8 cellular contexts compared by ENCODE assay signal in the genomic region with DNA sequence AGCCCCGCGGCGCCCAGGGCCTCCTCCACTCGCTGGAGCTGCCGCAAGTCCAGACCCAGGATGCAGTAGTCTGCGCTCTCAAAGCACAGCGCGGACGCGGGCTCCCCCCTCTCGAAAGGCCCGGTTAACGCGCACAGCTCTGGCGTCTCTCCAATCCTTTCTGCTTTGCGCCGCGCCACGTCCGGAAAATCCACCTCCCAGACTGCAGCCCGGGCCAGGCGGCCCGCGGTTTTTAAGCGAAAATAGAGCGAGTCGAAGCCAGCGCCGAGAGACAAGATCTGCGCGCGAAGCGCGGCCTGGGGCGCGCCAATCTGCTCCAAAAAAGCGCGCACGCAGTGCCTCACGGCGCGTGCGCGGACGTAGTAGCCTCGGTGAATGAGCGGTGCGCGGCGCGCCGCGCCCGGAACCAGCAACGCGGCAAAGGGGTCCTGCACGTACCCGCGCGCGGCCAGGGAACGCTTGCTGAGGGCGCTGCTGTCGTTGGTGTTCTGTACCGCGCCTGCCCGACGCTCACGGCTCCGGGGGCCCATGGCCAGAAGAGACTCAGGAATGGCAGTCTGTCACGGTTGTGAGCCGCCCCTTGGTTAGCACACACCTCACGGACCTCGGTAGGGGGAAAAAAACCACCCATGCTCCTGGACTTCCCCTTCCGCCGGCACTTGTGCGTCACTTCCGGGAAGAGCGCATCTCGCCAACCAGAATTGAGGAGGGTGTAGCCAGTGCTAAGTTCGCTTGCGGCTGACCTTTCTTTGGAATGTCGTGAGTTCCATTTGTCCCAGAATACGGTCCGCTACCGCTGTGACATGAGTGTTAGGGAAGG. TPM values are rescaled to one million over a fixed set of nuclear protein-coding genes. Genes with fewer than 3 reads are reported as not detected.
DNase-seq lines count a peak whose midpoint lies in the region; ATAC-seq and TF ChIP-seq lines count a peak whose summit lies in the region.

Gene LCMT2 (minus strand): TSS at position 614 of the 820 bp plus-strand sequence. CDS start 84 bp downstream, at position 530.

- peak within 1 kb of the TSS; percentile 98 for H3K9ac ChIP-seq in Loucy (ENCODE audit: low read depth, low read length, poor library complexity, severe bottlenecking)

- H4K20me1 ChIP-seq in DOHH2 (ENCODE audit: control insufficient read depth, insufficient read depth, low read depth, low read length): no peaks in the 10 kb centered on the region
- H4K20me1 ChIP-seq in GM23338 (replicated peaks; ENCODE audit: insufficient read depth): peaks cover 15% of the 10 kb centered on the region
- peaks cover 10% of the 10 kb centered on the region for H4K20me1 ChIP-seq in Loucy (ENCODE audit: insufficient read depth, low read length, poor library complexity, severe bottlenecking)

- H3F3A ChIP-seq in DOHH2 (ENCODE audit: control insufficient read depth, insufficient read depth) (peaks cover under 1% of the 10 kb centered on the region; the same call in 1 of the 2 replicates), GM23338 (replicated peaks; ENCODE audit: low read depth) (peaks cover 2% of the 10 kb centered on the region; the same call in 1 of the 2 replicates), Loucy (ENCODE audit: low read depth) (peaks cover 4% of the 10 kb centered on the region; the same call in 1 of the 2 replicates)

- peak; percentile 10 for TF ChIP-seq CTCF in DOHH2 (IDR thresholded peaks at IDR 0.05; ENCODE audit: low read depth, low read length, poor library complexity, severe bottlenecking)
- TF ChIP-seq CTCF in GM23338 (conservative IDR thresholded peaks at IDR 0.05; ENCODE audit: low read depth in 2 of 2): no peak
- TF ChIP-seq CTCF in Loucy (conservative IDR thresholded peaks at IDR 0.05; ENCODE audit: low read length): no peak
- no peak for TF ChIP-seq CTCF in fibroblast of mammary gland (conservative IDR thresholded peaks at IDR 0.05; ENCODE audit: control insufficient read depth, insufficient read depth, low read depth, low read length)

- no peaks in the 10 kb centered on the region; the same call in 2 of the 3 replicates for H3K9me3 Mint-ChIP-seq in GM23338
- no peaks in the 10 kb centered on the region for H3K9me3 Mint-ChIP-seq in activated T-helper 2 cell treated with anti-CD3 and anti-CD28 coated beads, Interferon-gamma antibody, Interleukin-2, Interleukin-4, amounts not matched to agents 10 μg/mL and 5 μg/mL and 100 μg/mL, durations not matched to agents 14 hours and 24 hours and 36 hours
- H3K9me3 Mint-ChIP-seq in naive thymus-derived CD8-positive, alpha-beta T cell: peaks cover 0 to 1% (median 0%) of the 10 kb centered on the region in 9 donors
- H3K9me3 Mint-ChIP-seq in stimulated activated naive B cell treated with anti-CD40 and anti-IgM and Interleukin-4, amounts not matched to agents 10 μg/mL and 1 μg/mL and 100 μg/mL, for 72 hours: no peaks in the 10 kb centered on the region

- peaks cover 29% of the 10 kb centered on the region for H3K36me3 ChIP-seq in DOHH2 (ENCODE audit: control insufficient read depth, low read length)
- 0 out of 2 replicates have a peak, but pooled peaks cover 6% of the 10 kb centered on the region for H3K36me3 ChIP-seq in GM23338 (ENCODE audit: insufficient read depth)
- no peaks in the 10 kb centered on the region for H3K36me3 ChIP-seq in Loucy (ENCODE audit: insufficient read depth, low read length)

- H3K4me3 ChIP-seq in DOHH2 (ENCODE audit: low read length) (peak within 1 kb of the TSS; percentile 72), GM23338 (peak within 1 kb of the TSS; percentile 59), Loucy (ENCODE audit: low read length, poor library complexity, severe bottlenecking) (peak within 1 kb of the TSS; percentile 89), fibroblast of mammary gland (ENCODE audit: control insufficient read depth, low read depth, low read length) (peak within 1 kb of the TSS; percentile 67)

- peak; percentile 95 for TF ChIP-seq POLR2A in Raji (IDR thresholded peaks at IDR 0.05; ENCODE audit: insufficient read depth, low read depth, low read length)

- H3K4me2 ChIP-seq in DOHH2 (ENCODE audit: low read length) (peak within 1 kb of the TSS; percentile 50), GM23338 (peak within 1 kb of the TSS; percentile 81), Loucy (ENCODE audit: low read depth, low read length, poor library complexity, severe bottlenecking) (peak within 1 kb of the TSS; percentile 100)

- H2AFZ ChIP-seq in GM23338: peak within 1 kb of the TSS; percentile 85
- peak within 1 kb of the TSS; percentile 88 for H2AFZ ChIP-seq in Loucy (ENCODE audit: low read length)

- peak; percentile 90 for ATAC-seq in GM23338
- ATAC-seq in naive thymus-derived CD8-positive, alpha-beta T cell: peak; percentile 88 to 90
- ATAC-seq in stimulated activated naive B cell treated with anti-CD40 and anti-IgM and Interleukin-4, amounts not matched to agents 10 μg/mL and 1 μg/mL and 100 μg/mL, for 72 hours (replicated peaks): peak; percentile 92 to 93

- peak; percentile 96 for DNase-seq in GM23338 (ENCODE audit: low spot score)
- DNase-seq in activated T-helper 2 cell treated with anti-CD3 and anti-CD28 coated beads, Interferon-gamma antibody, Interleukin-2, Interleukin-4, amounts not matched to agents 10 μg/mL and 5 μg/mL and 100 μg/mL, durations not matched to agents 14 hours and 24 hours and 36 hours (ENCODE audit: low spot score): peak; percentile 88
- peak; percentile 94 for DNase-seq in fibroblast of mammary gland (ENCODE audit: low read depth)
- DNase-seq in naive thymus-derived CD8-positive, alpha-beta T cell: peak; percentile 75 to 96 (median 90)
- peak; percentile 88 for DNase-seq in stimulated activated naive B cell treated with anti-CD40 and anti-IgM and Interleukin-4, amounts not matched to agents 10 μg/mL and 1 μg/mL and 100 μg/mL, for 72 hours

- H3K27me3 ChIP-seq in DOHH2 (ENCODE audit: control insufficient read depth, low read length) (no peaks in the 10 kb centered on the region), GM23338 (ENCODE audit: insufficient read depth) (no peaks in the 10 kb centered on the region), Loucy (ENCODE audit: insufficient read depth, low read length, poor library complexity, severe bottlenecking) (peaks cover 4% of the 10 kb centered on the region)

- H3K9me2 ChIP-seq in DOHH2 (replicated peaks; ENCODE audit: control insufficient read depth, low read length): no peaks in the 10 kb centered on the region
- no peaks in the 10 kb centered on the region for H3K9me2 ChIP-seq in GM23338 (ENCODE audit: insufficient read depth)
- no peaks in the 10 kb centered on the region for H3K9me2 ChIP-seq in Loucy (replicated peaks; ENCODE audit: low read depth, low read length)

- H3K4me3 Mint-ChIP-seq in GM23338: peak within 1 kb of the TSS; percentile 91
- peak within 1 kb of the TSS; percentile 91 for H3K4me3 Mint-ChIP-seq in activated T-helper 2 cell treated with anti-CD3 and anti-CD28 coated beads, Interferon-gamma antibody, Interleukin-2, Interleukin-4, amounts not matched to agents 10 μg/mL and 5 μg/mL and 100 μg/mL, durations not matched to agents 14 hours and 24 hours and 36 hours (ENCODE audit: low read depth)
- H3K4me3 Mint-ChIP-seq in naive thymus-derived CD8-positive, alpha-beta T cell: peak within 1 kb of the TSS; percentile 92 to 97 (median 94)
- H3K4me3 Mint-ChIP-seq in stimulated activated naive B cell treated with anti-CD40 and anti-IgM and Interleukin-4, amounts not matched to agents 10 μg/mL and 1 μg/mL and 100 μg/mL, for 72 hours: peak within 1 kb of the TSS; percentile 94 to 95

- peaks cover 17% of the 10 kb centered on the region for H3K4me1 Mint-ChIP-seq in GM23338
- peaks cover 36% of the 10 kb centered on the region for H3K4me1 Mint-ChIP-seq in activated T-helper 2 cell treated with anti-CD3 and anti-CD28 coated beads, Interferon-gamma antibody, Interleukin-2, Interleukin-4, amounts not matched to agents 10 μg/mL and 5 μg/mL and 100 μg/mL, durations not matched to agents 14 hours and 24 hours and 36 hours (ENCODE audit: low read depth)
- H3K4me1 Mint-ChIP-seq in naive thymus-derived CD8-positive, alpha-beta T cell: peaks cover 18 to 46% (median 41%) of the 10 kb centered on the region in 4 donors
- peaks cover 11 to 42% of the 10 kb centered on the region in 2 donors for H3K4me1 Mint-ChIP-seq in stimulated activated naive B cell treated with anti-CD40 and anti-IgM and Interleukin-4, amounts not matched to agents 10 μg/mL and 1 μg/mL and 100 μg/mL, for 72 hours

- H3K36me3 Mint-ChIP-seq in GM23338 (ENCODE audit: low read depth): peaks cover 10% of the 10 kb centered on the region; the same call in 2 of the 3 replicates
- H3K36me3 Mint-ChIP-seq in activated T-helper 2 cell treated with anti-CD3 and anti-CD28 coated beads, Interferon-gamma antibody, Interleukin-2, Interleukin-4, amounts not matched to agents 10 μg/mL and 5 μg/mL and 100 μg/mL, durations not matched to agents 14 hours and 24 hours and 36 hours (ENCODE audit: low read depth): peaks cover 54% of the 10 kb centered on the region
- peaks cover 0 to 18% (median 10%) of the 10 kb centered on the region in 3 donors for H3K36me3 Mint-ChIP-seq in naive thymus-derived CD8-positive, alpha-beta T cell
- peaks cover 31 to 44% of the 10 kb centered on the region in 2 donors for H3K36me3 Mint-ChIP-seq in stimulated activated naive B cell treated with anti-CD40 and anti-IgM and Interleukin-4, amounts not matched to agents 10 μg/mL and 1 μg/mL and 100 μg/mL, for 72 hours

- H3K9me3 ChIP-seq in DOHH2 (ENCODE audit: control insufficient read depth, insufficient read depth, low read length) (0 out of 2 replicates have a peak, but pooled peaks cover 3% of the 10 kb centered on the region), Loucy (ENCODE audit: insufficient read depth, low read depth, low read length) (no peaks in the 10 kb centered on the region)

- H3K27ac ChIP-seq in DOHH2 (ENCODE audit: low read depth, low read length) (peak within 1 kb of the TSS; percentile 62), GM23338 (ENCODE audit: low read depth) (peak within 1 kb of the TSS; percentile 75)

- POLR2A ChIA-PET in naive thymus-derived CD8-positive, alpha-beta T cell (lab: Charles Lee): interaction anchor here (0.6 to 1.5 kb wide), 4 partner anchors 24 to 749 kb away, joined by 3 to 9 read pairs (median 5); partner anchors contain the start of genes TUBGCP4 and ZSCAN29

- H3K4me1 ChIP-seq in DOHH2 (ENCODE audit: control insufficient read depth, low read length): peaks cover 38% of the 10 kb centered on the region
- peaks cover 13% of the 10 kb centered on the region for H3K4me1 ChIP-seq in GM23338 (ENCODE audit: insufficient read depth)
- peaks cover 36% of the 10 kb centered on the region for H3K4me1 ChIP-seq in Loucy (ENCODE audit: insufficient read depth, low read length, poor library complexity, severe bottlenecking)

- peak within 1 kb of the TSS; percentile 97 for H3K27ac Mint-ChIP-seq in GM23338
- H3K27ac Mint-ChIP-seq in activated T-helper 2 cell treated with anti-CD3 and anti-CD28 coated beads, Interferon-gamma antibody, Interleukin-2, Interleukin-4, amounts not matched to agents 10 μg/mL and 5 μg/mL and 100 μg/mL, durations not matched to agents 14 hours and 24 hours and 36 hours: peak within 1 kb of the TSS; percentile 97
- H3K27ac Mint-ChIP-seq in naive thymus-derived CD8-positive, alpha-beta T cell: peak within 1 kb of the TSS; percentile 95 to 100 (median 99)
- H3K27ac Mint-ChIP-seq in stimulated activated naive B cell treated with anti-CD40 and anti-IgM and Interleukin-4, amounts not matched to agents 10 μg/mL and 1 μg/mL and 100 μg/mL, for 72 hours: peak within 1 kb of the TSS; percentile 99

- H3K27me3 Mint-ChIP-seq in GM23338 (ENCODE audit: insufficient read depth, low read depth, poor library complexity): peaks cover 6% of the 10 kb centered on the region
- no peaks in the 10 kb centered on the region for H3K27me3 Mint-ChIP-seq in activated T-helper 2 cell treated with anti-CD3 and anti-CD28 coated beads, Interferon-gamma antibody, Interleukin-2, Interleukin-4, amounts not matched to agents 10 μg/mL and 5 μg/mL and 100 μg/mL, durations not matched to agents 14 hours and 24 hours and 36 hours (ENCODE audit: low read depth)
- H3K27me3 Mint-ChIP-seq in naive thymus-derived CD8-positive, alpha-beta T cell: no peaks in the 10 kb centered on the region
- H3K27me3 Mint-ChIP-seq in stimulated activated naive B cell treated with anti-CD40 and anti-IgM and Interleukin-4, amounts not matched to agents 10 μg/mL and 1 μg/mL and 100 μg/mL, for 72 hours: no peaks in the 10 kb centered on the region

- H3K79me2 ChIP-seq in DOHH2 (ENCODE audit: control insufficient read depth, low read length) (peaks cover 27% of the 10 kb centered on the region), GM23338 (replicated peaks; ENCODE audit: insufficient read depth) (peaks cover 15% of the 10 kb centered on the region), Loucy (ENCODE audit: insufficient read depth, low read length) (peaks cover 47% of the 10 kb centered on the region)

- intact Hi-C loops in activated T-helper 2 cell treated with anti-CD3 and anti-CD28 coated beads, Interferon-gamma antibody, Interleukin-2, Interleukin-4, amounts not matched to agents 10 μg/mL and 5 μg/mL and 100 μg/mL, durations not matched to agents 14 hours and 24 hours and 36 hours (cut with micrococcal nuclease): loop anchor here (1.0 kb wide), 1 partner anchor 180 kb away; no protein-coding TSS in a partner anchor

RNA-seq across cellular contexts. Expression of gene LCMT2, which starts in this region (rescaled TPM):
- total RNA-seq in GM23338 (2014; rRNA removed; shearing (Covaris generic)): 6.0 and 7.1 TPM in 2 replicates
- 2.3 and 2.6 TPM in 2 replicates for polyA plus RNA-seq in GM23338 (2016; fragmentation: Nextera tagmentation; extraction: Ambion mirVana)
- 15.7 and 16.8 TPM in 2 replicates for total RNA-seq in activated T-helper 2 cell treated with anti-CD3 and anti-CD28 coated beads, Interferon-gamma antibody, Interleukin-2, Interleukin-4, amounts not matched to agents 10 μg/mL and 5 μg/mL and 100 μg/mL, durations not matched to agents 14 hours and 24 hours and 36 hours
- total RNA-seq in naive thymus-derived CD8-positive, alpha-beta T cell: 10 to 100 TPM; 15.5 to 17.0 TPM
- 1 to 10 TPM; 2.1 to 3.5 (median 3.1) TPM for polyA plus RNA-seq in naive thymus-derived CD8-positive, alpha-beta T cell

Comparison
In these comparisons a context has a peak if more than half of its experiments do, and no peak if none do; other contexts are left out.
1. Peak in every context shown above with its lines: DNase-seq, ATAC-seq, H3K4me3 ChIP-seq and H3K27ac ChIP-seq.
2. H3K4me2 ChIP-seq: peak in every context shown above with its lines; median percentile 100 in Loucy; 81 in GM23338; 50 in DOHH2.